Comparison of ENCODE assay signal across 8 cellular contexts in genomic region chr10:62038609-62039190, GRCh38.
DNase-seq lines count a peak whose midpoint lies in the region; ATAC-seq, FAIRE-seq and TF ChIP-seq lines count a peak whose summit lies in the region.

No MANE protein-coding gene starts in this region.

- H3F3A ChIP-seq in PC-3 (ENCODE audit: low read length, unreplicated experiment) (peaks cover 11% of the 10 kb centered on the region), neural progenitor cell (ENCODE audit: low read depth) (no peaks in the 10 kb centered on the region)

- TF ChIP-seq CTCF in BE2C (IDR thresholded peaks at IDR 0.05; ENCODE audit: low read depth, low read length) (peak; percentile 93), PC-3 (conservative IDR thresholded peaks at IDR 0.05; ENCODE audit: low read depth, low read length) (peak; percentile 100), neural progenitor cell (IDR thresholded peaks at IDR 0.05) (peak; percentile 83)

- H3K36me3 Mint-ChIP-seq in neural progenitor cell, result no peaks in the 10 kb centered on the region

- no peaks in the 10 kb centered on the region for H3K9me2 ChIP-seq in PC-3 (replicated peaks; ENCODE audit: low read length)

- H3K27me3 ChIP-seq in BE2C (no peaks in the 10 kb centered on the region), PC-3 (ENCODE audit: low read length) (no peaks in the 10 kb centered on the region), neural progenitor cell (no peaks in the 10 kb centered on the region)

- H3K27ac Mint-ChIP-seq in neural progenitor cell, result peak overlapping the region; percentile 35

- H3K27ac ChIP-seq in PC-3 (ENCODE audit: low read length) (peak overlapping the region; percentile 85), neural progenitor cell (no peak overlapping the region), substantia nigra (ENCODE audit: low read depth, low read length, poor library complexity, severe bottlenecking) (no peak overlapping the region)

- H3K4me3 Mint-ChIP-seq in neural progenitor cell, result no peak overlapping the region

- FAIRE-seq in HTR-8/SVneo (lab: Jason Lieb, UNC), result no peak

- H3K4me3 ChIP-seq in BE2C (ENCODE audit: low read depth, low read length) (peak overlapping the region; percentile 32), PC-3 (ENCODE audit: low read length) (peak overlapping the region; percentile 46), neural progenitor cell (no peak overlapping the region)

- intact Hi-C loops in PC-3 (cut with micrococcal nuclease), result loop anchor here (1.0 to 5.0 kb wide), 19 partner anchors 39 to 779 kb away; partner anchors contain the start of gene EGR2

- H3K4me1 ChIP-seq in BE2C, result peaks cover 40% of the 10 kb centered on the region
- H3K4me1 ChIP-seq in PC-3 (ENCODE audit: insufficient read depth, low read length), result peaks cover 54% of the 10 kb centered on the region
- H3K4me1 ChIP-seq in neural progenitor cell, result peaks cover 17% of the 10 kb centered on the region

- H3K79me2 ChIP-seq in PC-3 (ENCODE audit: low read length) (no peaks in the 10 kb centered on the region), neural progenitor cell (ENCODE audit: low read depth) (no peaks in the 10 kb centered on the region)

- BruUV-seq in PC-3 (replicated peaks; lab: Mats Ljungman, UMichigan), result no TSS peak

- H3K36me3 ChIP-seq in BE2C (no peaks in the 10 kb centered on the region), PC-3 (ENCODE audit: low read depth, low read length) (no peaks in the 10 kb centered on the region), neural progenitor cell (no peaks in the 10 kb centered on the region)

- POLR2A ChIA-PET in PC-3 (lab: Charles Lee; ENCODE audit: unreplicated experiment), result interaction anchor here (0.6 to 1.0 kb wide), 5 partner anchors 10 to 205 kb away, joined by 3 to 8 read pairs (median 4); no protein-coding TSS in a partner anchor

- H3K9me3 ChIP-seq in BE2C, result no peaks in the 10 kb centered on the region
- H3K9me3 ChIP-seq in PC-3 (ENCODE audit: low read length), result no peaks in the 10 kb centered on the region
- no peaks in the 10 kb centered on the region for H3K9me3 ChIP-seq in neural progenitor cell (ENCODE audit: low read depth)

- DNase-seq in BE2C (peak; percentile 66), HTR-8/SVneo (ENCODE audit: insufficient read length, low spot score) (peak; percentile 64), PC-3 (peak; percentile 100), fibroblast of peridontal ligament (ENCODE audit: extremely low read depth) (peak; percentile 85), neural progenitor cell (ENCODE audit: low spot score) (peak; percentile 67), substantia nigra (lab: John Stamatoyannopoulos, UW) (peak in 34 of 49 donors; percentile 5 to 73 (median 48))
- DNase-seq in activated T-helper 1 cell treated with anti-CD3 and anti-CD28 coated beads, Interleukin-2, amount 50 U/mL, for 16 hours (ENCODE audit: low read depth in 1 of 2, low spot score in 1 of 2), result peak; percentile 44 to 53

- H3K9ac ChIP-seq in PC-3 (ENCODE audit: low read length) (peak overlapping the region; percentile 68), neural progenitor cell (no peak overlapping the region)

- ATAC-seq in GM19372 (IDR thresholded peaks at IDR 0.05; ENCODE audit: low read depth, unreplicated experiment) (peak; percentile 57), PC-3 (peak; percentile 50)

- H3K4me1 Mint-ChIP-seq in neural progenitor cell, result peaks cover 37% of the 10 kb centered on the region

- H2AFZ ChIP-seq in PC-3 (ENCODE audit: low read length), result peak overlapping the region; percentile 12
- H2AFZ ChIP-seq in neural progenitor cell (replicated peaks), result no peak overlapping the region

- peak overlapping the region; percentile 78 for H3K4me2 ChIP-seq in PC-3 (ENCODE audit: low read length)
- no peak overlapping the region for H3K4me2 ChIP-seq in neural progenitor cell

- H4K20me1 ChIP-seq in PC-3 (ENCODE audit: low read length), result no peaks in the 10 kb centered on the region
- no peaks in the 10 kb centered on the region for H4K20me1 ChIP-seq in neural progenitor cell (ENCODE audit: low read depth)

- CTCF ChIA-PET in PC-3 (lab: Charles Lee), result interaction anchor here (0.5 to 3.5 kb wide), 27 partner anchors 10 to 779 kb away, joined by 3 to 68 read pairs (median 6); partner anchors contain the start of gene ARID5B

- H3K27me3 Mint-ChIP-seq in neural progenitor cell (ENCODE audit: insufficient read depth, low read depth), result peaks cover 2% of the 10 kb centered on the region

- H3K9me3 Mint-ChIP-seq in neural progenitor cell, result no peaks in the 10 kb centered on the region

Comparison
In these comparisons a context has a peak if more than half of its experiments do, and no peak if none do; other contexts are left out.
1. DNase-seq: peak in every context shown above with its lines; median percentile 100 in PC-3; 85 in fibroblast of peridontal ligament; 67 in neural progenitor cell; 66 in BE2C; 64 in HTR-8/SVneo; 48 in activated T-helper 1 cell treated with anti-CD3 and anti-CD28 coated beads, Interleukin-2, amount 50 U/mL, for 16 hours; 48 in substantia nigra.